11 cellular contexts compared by ENCODE assay signal in the genomic region with DNA sequence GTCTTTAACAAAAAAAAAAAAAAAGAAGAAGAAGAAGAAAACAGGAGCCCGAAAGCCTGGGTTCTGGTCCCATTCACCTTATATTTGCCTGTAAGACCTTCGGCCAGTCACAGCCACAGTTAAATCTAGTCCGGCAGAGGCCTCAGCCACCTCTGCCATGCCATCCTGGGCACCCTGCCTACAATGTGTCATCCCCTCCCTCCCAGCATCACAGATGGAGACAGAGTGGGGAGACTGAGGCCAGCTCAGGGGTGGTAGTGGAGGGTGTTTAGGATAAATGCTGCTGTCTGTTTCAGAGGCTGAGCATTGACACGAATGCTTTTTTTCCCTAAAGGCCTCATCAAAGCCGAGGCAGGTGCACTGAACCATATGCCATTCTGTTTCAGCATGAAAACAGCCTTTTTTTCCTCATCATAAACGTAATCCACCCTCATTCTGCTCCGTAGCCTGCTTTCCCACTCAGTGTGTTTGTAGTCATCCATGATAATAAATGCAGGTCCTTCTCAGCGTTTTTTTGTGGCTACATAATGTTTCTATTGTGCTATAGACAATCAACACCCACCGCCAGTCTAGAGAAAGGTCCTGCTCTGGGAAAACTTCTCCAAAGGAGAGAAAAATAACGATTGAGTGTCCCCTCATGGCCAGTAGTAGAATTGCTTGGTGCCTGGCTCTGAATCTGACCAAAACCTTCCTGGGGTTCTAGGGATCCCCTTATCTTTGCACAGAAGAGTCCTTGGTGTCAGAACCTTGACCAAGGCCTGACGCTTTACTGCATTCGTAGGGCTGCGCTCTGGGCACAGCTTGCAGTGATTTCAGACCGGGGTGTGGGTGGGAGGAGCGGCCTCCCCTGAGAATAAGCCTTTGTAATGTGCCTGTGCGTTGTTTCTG. TPM values are rescaled to one million over a fixed set of nuclear protein-coding genes. Genes with fewer than 3 reads are reported as not detected.
DNase-seq lines count a peak whose midpoint lies in the region; ATAC-seq and TF ChIP-seq lines count a peak whose summit lies in the region.
"Had no signal": no experiment of that assay in that cellular context is flagged by ENCODE, and none has a peak within 500 bp of the region (broad histone marks: within the 10 kb centered on the region; RNA-seq: fewer than 3 reads in every experiment).

No MANE protein-coding gene starts in this region.

- 75 to 76% methylated on average over 16 of the region's 16 CpGs for WGBS in heart right ventricle, 2 donors
- WGBS in transverse colon (ENCODE audit: low coverage in 1 of 2), 2 donors: 71 to 79% methylated on average over 4 to 16 of the region's 16 CpGs

- no peak overlapping the region for H3K27ac Mint-ChIP-seq in T-cell
- H3K27ac Mint-ChIP-seq in activated T-cell treated with anti-CD3 and anti-CD28 coated beads, Interleukin-2, amount 50 U/mL, for 72 hours: no peak overlapping the region
- H3K27ac Mint-ChIP-seq in activated CD4-positive, alpha-beta T cell treated with anti-CD3 and anti-CD28 coated beads, Interleukin-2, amount 10 ng/mL, durations not matched to agents 24 days and 14 days: no peak overlapping the region
- H3K27ac Mint-ChIP-seq: stimulated activated naive CD8-positive, alpha-beta T cell treated with anti-CD3 and anti-CD28 coated beads, Interleukin-15, Interleukin-2, amounts not matched to agents 100 ng/mL and 50 ng/mL, for 24 hours had no signal

- TF ChIP-seq CTCF in heart right ventricle (IDR thresholded peaks at IDR 0.05) (peak in 7 of 9 donors; percentile 31 to 54 (median 44)), transverse colon (IDR thresholded peaks at IDR 0.05) (peak in 1 of 5 experiments; percentile 6)

- H3K9me3 Mint-ChIP-seq in T-cell: no peaks in the 10 kb centered on the region
- H3K9me3 Mint-ChIP-seq in activated T-cell treated with anti-CD3 and anti-CD28 coated beads, Interleukin-2, amount 50 U/mL, for 72 hours: no peaks in the 10 kb centered on the region
- no peaks in the 10 kb centered on the region for H3K9me3 Mint-ChIP-seq in activated CD4-positive, alpha-beta T cell treated with anti-CD3 and anti-CD28 coated beads, Interleukin-2, amount 10 ng/mL, durations not matched to agents 24 days and 14 days
- H3K9me3 Mint-ChIP-seq: stimulated activated naive CD8-positive, alpha-beta T cell treated with anti-CD3 and anti-CD28 coated beads, Interleukin-15, Interleukin-2, amounts not matched to agents 100 ng/mL and 50 ng/mL, for 24 hours had no signal

- no peak for TF ChIP-seq POLR2A in transverse colon (IDR thresholded peaks at IDR 0.05)

- H3K27me3 Mint-ChIP-seq in T-cell: peaks cover 0 to 9% of the 10 kb centered on the region in 2 donors
- no peaks in the 10 kb centered on the region for H3K27me3 Mint-ChIP-seq in activated T-cell treated with anti-CD3 and anti-CD28 coated beads, Interleukin-2, amount 50 U/mL, for 72 hours (ENCODE audit: low read depth)
- no peaks in the 10 kb centered on the region for H3K27me3 Mint-ChIP-seq in activated CD4-positive, alpha-beta T cell treated with anti-CD3 and anti-CD28 coated beads, Interleukin-2, amount 10 ng/mL, durations not matched to agents 24 days and 14 days
- H3K27me3 Mint-ChIP-seq: stimulated activated naive CD8-positive, alpha-beta T cell treated with anti-CD3 and anti-CD28 coated beads, Interleukin-15, Interleukin-2, amounts not matched to agents 100 ng/mL and 50 ng/mL, for 24 hours had no signal

- in situ Hi-C loops in transverse colon (cut with MboI; ENCODE audit: low pct_ligation_motif_present in 1 of 4, low pct_unique_long_range_greater_than_20kb in 1 of 4, low sequenced_read_pairs in 3 of 4): loop anchor here (25.0 kb wide), 1 partner anchor 174 kb away; a partner anchor contains a TSS

- peaks cover 0 to 53% (median 22%) of the 10 kb centered on the region in 9 donors for H3K4me1 ChIP-seq in heart right ventricle
- no peaks in the 10 kb centered on the region for H3K4me1 ChIP-seq in transverse colon

- no peak for TF ChIP-seq EP300 in transverse colon (IDR thresholded peaks at IDR 0.05; ENCODE audit: low read depth)

- no peak overlapping the region for H3K4me3 Mint-ChIP-seq in T-cell
- H3K4me3 Mint-ChIP-seq in activated T-cell treated with anti-CD3 and anti-CD28 coated beads, Interleukin-2, amount 50 U/mL, for 72 hours: no peak overlapping the region
- H3K4me3 Mint-ChIP-seq in activated CD4-positive, alpha-beta T cell treated with anti-CD3 and anti-CD28 coated beads, Interleukin-2, amount 10 ng/mL, durations not matched to agents 24 days and 14 days: no peak overlapping the region
- H3K4me3 Mint-ChIP-seq: stimulated activated naive CD8-positive, alpha-beta T cell treated with anti-CD3 and anti-CD28 coated beads, Interleukin-15, Interleukin-2, amounts not matched to agents 100 ng/mL and 50 ng/mL, for 24 hours had no signal

- H3K4me1 Mint-ChIP-seq in T-cell: no peaks in the 10 kb centered on the region
- no peaks in the 10 kb centered on the region for H3K4me1 Mint-ChIP-seq in activated T-cell treated with anti-CD3 and anti-CD28 coated beads, Interleukin-2, amount 50 U/mL, for 72 hours (ENCODE audit: low read depth)
- no peaks in the 10 kb centered on the region for H3K4me1 Mint-ChIP-seq in activated CD4-positive, alpha-beta T cell treated with anti-CD3 and anti-CD28 coated beads, Interleukin-2, amount 10 ng/mL, durations not matched to agents 24 days and 14 days

- intact Hi-C loops in heart right ventricle (cut with DNase I) (loop anchor here in 9 of 10 donors (2.0 to 10.0 kb wide), 7 partner anchors 71 to 189 kb away; a partner anchor contains a TSS), cardiac septum (cut with DNase I) (loop anchor here (2.0 kb wide), 2 partner anchors 77 to 151 kb away; a partner anchor contains a TSS), transverse colon (cut with DNase I; ENCODE audit: low total_unique reads) (no loop called here)
- intact Hi-C loops in activated CD4-positive, alpha-beta T cell treated with anti-CD3 and anti-CD28 coated beads, Interleukin-2, amount 10 ng/mL, durations not matched to agents 24 days and 14 days (cut with micrococcal nuclease): no loop called here

- ATAC-seq in heart right ventricle (no peak), T-cell (replicated peaks in 1 of 4) (no peak)
- ATAC-seq in activated T-cell treated with anti-CD3 and anti-CD28 coated beads, Interleukin-2, amount 50 U/mL, for 72 hours (replicated peaks in 1 of 2): no peak
- ATAC-seq: psoas muscle had no signal

- H3K9me3 ChIP-seq in heart right ventricle (no peaks in the 10 kb centered on the region), transverse colon (no peaks in the 10 kb centered on the region)
- H3K9me3 ChIP-seq: psoas muscle had no signal

- H3K36me3 ChIP-seq in heart right ventricle (peaks cover 0 to 48% (median 0%) of the 10 kb centered on the region in 9 donors), transverse colon (no peaks in the 10 kb centered on the region)

- H3K36me3 Mint-ChIP-seq in T-cell: no peaks in the 10 kb centered on the region
- no peaks in the 10 kb centered on the region for H3K36me3 Mint-ChIP-seq in activated T-cell treated with anti-CD3 and anti-CD28 coated beads, Interleukin-2, amount 50 U/mL, for 72 hours (ENCODE audit: insufficient read depth in 2 of 2)
- no peaks in the 10 kb centered on the region for H3K36me3 Mint-ChIP-seq in activated CD4-positive, alpha-beta T cell treated with anti-CD3 and anti-CD28 coated beads, Interleukin-2, amount 10 ng/mL, durations not matched to agents 24 days and 14 days (ENCODE audit: low read depth)

- CTCF ChIA-PET in T-cell (lab: Charles Lee): no interaction called here

- POLR2A ChIA-PET in T-cell (lab: Charles Lee): no interaction called here

- DNase-seq in heart right ventricle (no peak), cardiac septum (ENCODE audit: low spot score) (no peak), SW480 (ENCODE audit: low spot score) (peak; percentile 30), globus pallidus (ENCODE audit: low spot score) (peak; percentile 90), T-cell (no peak), transverse colon (no peak)
- no peak for DNase-seq in activated T-cell treated with anti-CD3 and anti-CD28 coated beads, Interleukin-2, amount 50 U/mL, for 72 hours
- DNase-seq in activated CD4-positive, alpha-beta T cell treated with anti-CD3 and anti-CD28 coated beads, Interleukin-2, amount 10 ng/mL, durations not matched to agents 24 days and 14 days: no peak
- DNase-seq: NCI-H1930, psoas muscle had no signal

- H3K4me3 ChIP-seq in heart right ventricle (no peak overlapping the region), transverse colon (no peak overlapping the region)
- H3K4me3 ChIP-seq: psoas muscle had no signal

- H3K27ac ChIP-seq in heart right ventricle (no peak overlapping the region), transverse colon (no peak overlapping the region)
- H3K27ac ChIP-seq: psoas muscle had no signal

- H3K27me3 ChIP-seq in heart right ventricle (no peaks in the 10 kb centered on the region), transverse colon (no peaks in the 10 kb centered on the region)

RNA-seq across cellular contexts. Expression of a gene that starts 41.1 kb away (rescaled TPM):
- total RNA-seq in heart right ventricle (100 to 1,000 TPM; 105 to 401 (median 299) TPM), cardiac septum (299 TPM), T-cell (1 to 10 TPM in 1 of 5 donors, under 1 TPM in 4; 0.56 to 1.1 (median 0.70) TPM), transverse colon (1 to 10 TPM; 4.2 to 9.3 (median 6.1) TPM)
- polyA plus RNA-seq in heart right ventricle: 10 to 100 TPM; 63.0 to 83.9 TPM
- total RNA-seq in activated T-cell treated with anti-CD3 and anti-CD28 coated beads, Interleukin-2, amount 50 U/mL, for 72 hours: 1 to 10 TPM in 1 of 2 donors, under 1 TPM in 1; 0.58 to 1.2 TPM
- total RNA-seq in activated CD4-positive, alpha-beta T cell treated with anti-CD3 and anti-CD28 coated beads, Interleukin-2, amount 10 ng/mL, durations not matched to agents 24 days and 14 days: 0.09 and 1.0 TPM in 2 replicates

Comparison
In these comparisons a context has a peak if more than half of its experiments do, and no peak if none do; other contexts are left out.
1. DNase-seq: peak in SW480 (single experiment) and globus pallidus (single experiment); none in heart right ventricle (0 of 2), cardiac septum (single experiment), T-cell (0 of 34), activated T-cell treated with anti-CD3 and anti-CD28 coated beads, Interleukin-2, amount 50 U/mL, for 72 hours (0 of 2), activated CD4-positive, alpha-beta T cell treated with anti-CD3 and anti-CD28 coated beads, Interleukin-2, amount 10 ng/mL, durations not matched to agents 24 days and 14 days (single experiment) and transverse colon (single experiment).
2. RNA of a gene that starts 41.1 kb away (total RNA-seq): 105 to 401 TPM in heart right ventricle and 299 TPM in cardiac septum (single experiment); 4.2 to 9.3 TPM in transverse colon, 0.58 to 1.2 TPM in activated T-cell treated with anti-CD3 and anti-CD28 coated beads, Interleukin-2, amount 50 U/mL, for 72 hours, 0.56 to 1.1 TPM in T-cell and 0.09 to 1.0 TPM in activated CD4-positive, alpha-beta T cell treated with anti-CD3 and anti-CD28 coated beads, Interleukin-2, amount 10 ng/mL, durations not matched to agents 24 days and 14 days; every median in the first group is over 10 times any median in the second.
3. intact Hi-C loops: an anchor here in heart right ventricle (2.0 to 10.0 kb wide) and cardiac septum (2.0 kb wide); none called in activated CD4-positive, alpha-beta T cell treated with anti-CD3 and anti-CD28 coated beads, Interleukin-2, amount 10 ng/mL, durations not matched to agents 24 days and 14 days and transverse colon.